1 cellular context compared by ENCODE assay signal in genomic region chr15:29686445-29687203, GRCh38.
TF ChIP-seq lines count a peak whose summit lies in the region.

No MANE protein-coding gene starts in this region.

TF ChIP-seq in A549, 52 proteins besides CTCF, POLR2A, EP300 and RAD21 (continued from another document):
- no peak for TF ChIP-seq ATOH8 (CRISPR knock-in tag; IDR thresholded peaks at IDR 0.05; ENCODE audit: low read depth)
